ENCODE assay signal across 8 cellular contexts in the genomic region with DNA sequence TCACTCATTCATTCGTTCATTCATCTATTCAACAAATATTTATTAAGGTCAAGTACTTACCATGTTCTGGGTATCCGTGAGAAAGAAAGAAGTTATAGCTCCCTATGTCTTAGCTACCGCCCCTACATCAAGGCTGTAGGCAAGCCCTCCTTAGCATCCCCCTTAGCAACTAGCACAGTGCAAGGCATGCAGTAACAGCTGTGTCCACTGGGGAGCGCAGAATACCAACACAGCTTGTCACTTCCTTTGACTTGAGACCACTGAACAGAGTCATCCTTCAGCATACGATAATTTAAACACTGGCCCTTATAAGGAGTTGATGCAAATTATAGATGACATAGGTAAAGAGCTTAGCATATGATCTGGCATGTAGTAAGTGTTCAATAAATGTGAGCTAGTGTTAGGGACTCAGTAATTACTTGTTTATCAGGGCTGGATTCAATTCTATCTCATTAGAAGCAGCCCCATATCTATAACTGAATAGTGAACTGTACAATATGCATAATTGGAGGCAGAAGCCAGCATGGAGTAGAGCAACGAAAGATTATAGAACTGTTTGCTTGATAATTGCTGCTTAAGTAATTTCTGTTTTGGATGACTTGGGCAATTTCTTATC. TPM values are rescaled to one million over a fixed set of nuclear protein-coding genes. Genes with fewer than 3 reads are reported as not detected.
DNase-seq lines count a peak whose midpoint lies in the region; ATAC-seq and TF ChIP-seq lines count a peak whose summit lies in the region.

No MANE protein-coding gene starts in this region.

- peaks cover 5% of the 10 kb centered on the region for H3K27me3 Mint-ChIP-seq in activated CD8-positive, alpha-beta memory T cell treated with anti-CD3 and anti-CD28 coated beads, Interleukin-2, amount 10 ng/mL, durations not matched to agents 7 days and 5 days
- peaks cover 2% of the 10 kb centered on the region for H3K27me3 Mint-ChIP-seq in neural crest cell (ENCODE audit: low read depth)

- intact Hi-C loops in tibial artery (cut with DNase I; ENCODE audit: low total_unique reads) = loop anchor here (10.0 kb wide), 1 partner anchor 106 kb away; no protein-coding TSS in a partner anchor

- H3K4me1 Mint-ChIP-seq in activated CD8-positive, alpha-beta memory T cell treated with anti-CD3 and anti-CD28 coated beads, Interleukin-2, amount 10 ng/mL, durations not matched to agents 7 days and 5 days = no peaks in the 10 kb centered on the region
- H3K4me1 Mint-ChIP-seq in neural crest cell = no peaks in the 10 kb centered on the region

- H3K27ac ChIP-seq in tibial artery = no peak overlapping the region

- TF ChIP-seq CTCF in neural crest cell (conservative IDR thresholded peaks at IDR 0.05) (peak; percentile 66), tibial artery (IDR thresholded peaks at IDR 0.05) (peak; percentile 55 to 58)

- DNase-seq in NOMO-1 treated with DMSO at 0.1 percent for 48 hours (lab: John Stamatoyannopoulos, UW; ENCODE audit: unreplicated experiment) (peak; percentile 32), NOMO-1 treated with dmso at 0.1 percent for 144 hours (lab: John Stamatoyannopoulos, UW; ENCODE audit: unreplicated experiment) (no peak), NCI-H524 treated with DMSO at 0.1 percent for 48 hours (lab: John Stamatoyannopoulos, UW) (peak; percentile 14), fibroblast of gingiva (ENCODE audit: low read depth) (peak; percentile 17), neural crest cell (ENCODE audit: low read depth, low spot score) (peak; percentile 54), tibial artery (peak; percentile 35 to 62)
- DNase-seq in activated CD8-positive, alpha-beta memory T cell treated with anti-CD3 and anti-CD28 coated beads, Interleukin-2, amount 10 ng/mL, durations not matched to agents 7 days and 5 days = peak; percentile 66

- no peak overlapping the region for H3K4me3 ChIP-seq in tibial artery

- H3K9me3 ChIP-seq in tibial artery = no peaks in the 10 kb centered on the region

- no peak overlapping the region for H3K4me3 Mint-ChIP-seq in activated CD8-positive, alpha-beta memory T cell treated with anti-CD3 and anti-CD28 coated beads, Interleukin-2, amount 10 ng/mL, durations not matched to agents 7 days and 5 days
- H3K4me3 Mint-ChIP-seq in neural crest cell = no peak overlapping the region

- no peaks in the 10 kb centered on the region for H3K9me3 Mint-ChIP-seq in activated CD8-positive, alpha-beta memory T cell treated with anti-CD3 and anti-CD28 coated beads, Interleukin-2, amount 10 ng/mL, durations not matched to agents 7 days and 5 days (ENCODE audit: low read depth)
- no peaks in the 10 kb centered on the region for H3K9me3 Mint-ChIP-seq in neural crest cell

- peak; percentile 82 for ATAC-seq in HG02798 (IDR thresholded peaks at IDR 0.05; ENCODE audit: poor library complexity, unreplicated experiment)
- ATAC-seq in activated CD8-positive, alpha-beta memory T cell treated with anti-CD3 and anti-CD28 coated beads, Interleukin-2, amount 10 ng/mL, durations not matched to agents 7 days and 5 days = peak; percentile 85

- CTCF ChIA-PET in activated CD8-positive, alpha-beta memory T cell treated with anti-CD3 and anti-CD28 coated beads, Interleukin-2, amount 10 ng/mL, durations not matched to agents 7 days and 5 days (lab: Charles Lee) = interaction anchor here (0.9 to 1.7 kb wide), 7 partner anchors 11 to 151 kb away, joined by 3 to 9 read pairs (median 3); no protein-coding TSS in a partner anchor

- no peaks in the 10 kb centered on the region for H3K36me3 ChIP-seq in tibial artery

- no peak overlapping the region for H3K27ac Mint-ChIP-seq in activated CD8-positive, alpha-beta memory T cell treated with anti-CD3 and anti-CD28 coated beads, Interleukin-2, amount 10 ng/mL, durations not matched to agents 7 days and 5 days
- H3K27ac Mint-ChIP-seq in neural crest cell (ENCODE audit: unreplicated experiment) = no peak overlapping the region

- H3K4me1 ChIP-seq in tibial artery = no peaks in the 10 kb centered on the region

- H3K36me3 Mint-ChIP-seq in activated CD8-positive, alpha-beta memory T cell treated with anti-CD3 and anti-CD28 coated beads, Interleukin-2, amount 10 ng/mL, durations not matched to agents 7 days and 5 days = no peaks in the 10 kb centered on the region
- H3K36me3 Mint-ChIP-seq in neural crest cell (ENCODE audit: low read depth) = no peaks in the 10 kb centered on the region

- no peaks in the 10 kb centered on the region for H3K27me3 ChIP-seq in tibial artery

RNA-seq across cellular contexts. Expression of a gene that starts 8.7 kb away (rescaled TPM):
- not detected for total RNA-seq in activated CD8-positive, alpha-beta memory T cell treated with anti-CD3 and anti-CD28 coated beads, Interleukin-2, amount 10 ng/mL, durations not matched to agents 7 days and 5 days
- total RNA-seq in neural crest cell = not detected in 2 replicates

RNA-seq across cellular contexts. Expression of a gene that starts 46.1 kb away (rescaled TPM):
- not detected for total RNA-seq in activated CD8-positive, alpha-beta memory T cell treated with anti-CD3 and anti-CD28 coated beads, Interleukin-2, amount 10 ng/mL, durations not matched to agents 7 days and 5 days
- total RNA-seq in neural crest cell = not detected in 2 replicates
